In genomic region chr7:156168434-156168833, GRCh38 we compare ENCODE assay signal across 20 cellular contexts.
A peak's percentile ranks its signal among the peaks of the same experiment; 100 is the strongest.
DNase-seq lines count a peak whose midpoint lies in the region; ATAC-seq and TF ChIP-seq lines count a peak whose summit lies in the region.
"Had no signal": no experiment of that assay in that cellular context is flagged by ENCODE, and none has a peak within 500 bp of the region (broad histone marks: within the 10 kb centered on the region; RNA-seq: fewer than 3 reads in every experiment).

No MANE protein-coding gene starts in this region.

- intact Hi-C loops in upper lobe of right lung (cut with DNase I) = no loop called here

- no peaks in the 10 kb centered on the region for H3K9me3 ChIP-seq in upper lobe of right lung
- H3K9me3 ChIP-seq: A549; BE2C; BLaER1 treated with 17β-estradiol and CSF1 and Interleukin-3, amounts not matched to agents 10 nM and 100 nM; HAP-1 had no signal

- H3K27me3 ChIP-seq in upper lobe of right lung = no peaks in the 10 kb centered on the region
- H3K27me3 ChIP-seq: BE2C; BLaER1 treated with 17β-estradiol and CSF1 and Interleukin-3, amounts not matched to agents 10 nM and 100 nM had no signal

- no peak for ATAC-seq in upper lobe of right lung
- ATAC-seq: A549 had no signal

- H3K27ac ChIP-seq in upper lobe of right lung = no peak overlapping the region
- H3K27ac ChIP-seq: A549; BLaER1 treated with 17β-estradiol and CSF1 and Interleukin-3, amounts not matched to agents 10 nM and 100 nM had no signal

- no peaks in the 10 kb centered on the region for H3K4me1 ChIP-seq in upper lobe of right lung
- H3K4me1 ChIP-seq: A549; BE2C; BLaER1 treated with 17β-estradiol and CSF1 and Interleukin-3, amounts not matched to agents 10 nM and 100 nM; HAP-1 had no signal

- H3K36me3 ChIP-seq in upper lobe of right lung = no peaks in the 10 kb centered on the region
- H3K36me3 ChIP-seq: BE2C; BLaER1 treated with 17β-estradiol and CSF1 and Interleukin-3, amounts not matched to agents 10 nM and 100 nM; HAP-1 had no signal

- TF ChIP-seq CTCF in upper lobe of right lung (IDR thresholded peaks at IDR 0.05) = no peak

- no peak overlapping the region for H3K4me3 ChIP-seq in upper lobe of right lung
- H3K4me3 ChIP-seq: A549; BLaER1 treated with 17β-estradiol and CSF1 and Interleukin-3, amounts not matched to agents 10 nM and 100 nM; HAP-1 had no signal

- peak; percentile 50 for DNase-seq in activated effector memory CD4-positive, alpha-beta T cell treated with anti-CD3 and anti-CD28 coated beads, Interleukin-2, amount 50 U/mL, for 16 hours
- no peak for DNase-seq in activated effector memory CD4-positive, alpha-beta T cell treated with Interleukin-2 at 50 U/mL for 16 hours
- DNase-seq in islet precursor cell = peak; percentile 30
- DNase-seq in upper lobe of right lung = peak; percentile 23
- no peak for DNase-seq in HK-2 (ENCODE audit: unreplicated experiment)
- DNase-seq in NCI-H1694 treated with DMSO at 0.1 percent for 48 hours (lab: John Stamatoyannopoulos, UW) = no peak
- DNase-seq: 8988T; ACHN; AML-193; BE2C; CD4-positive, alpha-beta T cell; CD8-positive, alpha-beta memory T cell; DMS 273 treated with DMSO at 0.1 percent for 48 hours; DMS79; EL; GDM1; GOT3 had no signal

Comparison
In these comparisons a context has a peak if more than half of its experiments do, and no peak if none do; other contexts are left out.
1. DNase-seq: peak in activated effector memory CD4-positive, alpha-beta T cell treated with anti-CD3 and anti-CD28 coated beads, Interleukin-2, amount 50 U/mL, for 16 hours (single experiment), islet precursor cell (single experiment) and upper lobe of right lung (single experiment); none in activated effector memory CD4-positive, alpha-beta T cell treated with Interleukin-2 at 50 U/mL for 16 hours (single experiment), HK-2 (single experiment) and NCI-H1694 treated with DMSO at 0.1 percent for 48 hours (single experiment).